In the genomic region with DNA sequence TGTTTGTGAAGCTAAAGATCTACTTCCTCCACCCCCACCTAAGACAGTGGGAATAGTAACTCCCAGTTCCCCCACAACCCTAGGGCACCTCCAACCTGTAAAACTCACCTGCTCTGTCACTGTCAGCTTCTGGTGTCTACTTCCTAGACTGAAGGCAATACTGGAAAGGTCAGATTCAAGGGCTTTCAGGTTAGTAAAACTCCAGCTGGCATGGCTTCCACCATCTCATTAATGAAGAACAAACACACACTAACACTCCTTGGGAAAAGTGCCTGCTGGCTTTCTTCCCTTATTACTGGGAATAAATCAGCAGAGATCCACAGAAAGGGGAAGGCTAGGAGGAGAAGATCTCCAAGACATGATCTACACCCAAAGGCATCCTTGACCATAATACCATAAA, we compare ENCODE assay signal across 29 cellular contexts.
DNase-seq lines count a peak whose midpoint lies in the region; ATAC-seq and TF ChIP-seq lines count a peak whose summit lies in the region.
"Had no signal": no experiment of that assay in that cellular context is flagged by ENCODE, and none has a peak within 500 bp of the region (broad histone marks: within the 10 kb centered on the region; RNA-seq: fewer than 3 reads in every experiment).

No MANE protein-coding gene starts in this region.

- H3K36me3 ChIP-seq in suprapubic skin, result no peaks in the 10 kb centered on the region
- no peaks in the 10 kb centered on the region for H3K36me3 ChIP-seq in heart right ventricle
- no peaks in the 10 kb centered on the region for H3K36me3 ChIP-seq in vagina
- H3K36me3 ChIP-seq: adrenal gland, right atrium auricular region, spleen had no signal

- DNase-seq in NCI-H2196 (lab: John Stamatoyannopoulos, UW; ENCODE audit: unreplicated experiment) (peak; percentile 4), NCI-H2196 treated with DMSO at 0.1 percent for 48 hours (lab: John Stamatoyannopoulos, UW; ENCODE audit: unreplicated experiment) (no peak), NCI-H2029 treated with DMSO at 0.1 percent for 48 hours (lab: John Stamatoyannopoulos, UW) (peak; percentile 68), suprapubic skin (ENCODE audit: low spot score in 2 of 2) (no peak), heart right ventricle (no peak), vagina (ENCODE audit: extremely low spot score in 2 of 2) (no peak), mesenteric fat pad (ENCODE audit: low spot score) (no peak)
- DNase-seq: activated CD4-positive, alpha-beta T cell treated with anti-CD3 and anti-CD28 coated beads for 4 hours; activated naive CD4-positive, alpha-beta T cell treated with Interleukin-2 at 50 U/mL for 16 hours; activated T-cell treated with anti-CD3 and anti-CD28 coated beads, Interleukin-2, amount 50 U/mL, for 72 hours; adrenal gland; CD8-positive, alpha-beta memory T cell; effector memory CD8-positive, alpha-beta T cell; foreskin fibroblast; H9; IMR-90; left cardiac atrium; midbrain; natural killer cell; NCI-H1436 treated with DMSO at 0.1 percent for 48 hours; SK-N-SH; spleen; stimulated activated CD4-positive, alpha-beta T cell treated with anti-CD3 and anti-CD28 coated beads, Interleukin-2, amount 100 ng/mL, for 48 hours; T-helper 17 cell had no signal

- intact Hi-C loops in heart right ventricle (cut with DNase I) (no loop called here), vagina (cut with DNase I) (no loop called here)

- peak overlapping the region; percentile 89 for H3K27ac ChIP-seq in VCaP
- peak overlapping the region; percentile 72 for H3K27ac ChIP-seq in suprapubic skin
- no peak overlapping the region for H3K27ac ChIP-seq in heart right ventricle
- H3K27ac ChIP-seq in vagina, result no peak overlapping the region
- H3K27ac ChIP-seq: A549, adrenal gland, right atrium auricular region, RWPE1, spleen had no signal

- TF ChIP-seq CTCF in VCaP (conservative IDR thresholded peaks at IDR 0.05) (no peak), suprapubic skin (IDR thresholded peaks at IDR 0.05) (no peak), heart right ventricle (IDR thresholded peaks at IDR 0.05) (no peak), vagina (IDR thresholded peaks at IDR 0.05) (no peak)

- H3K4me3 ChIP-seq in suprapubic skin (no peak overlapping the region), heart right ventricle (no peak overlapping the region), vagina (no peak overlapping the region)
- H3K4me3 ChIP-seq: A549, adrenal gland, right atrium auricular region, spleen had no signal

- H3K27me3 ChIP-seq in suprapubic skin, result no peaks in the 10 kb centered on the region
- peaks cover 0 to 76% (median 54%) of the 10 kb centered on the region in 7 donors for H3K27me3 ChIP-seq in heart right ventricle
- H3K27me3 ChIP-seq in vagina, result no peaks in the 10 kb centered on the region
- H3K27me3 ChIP-seq: right atrium auricular region had no signal

- H3K9me3 ChIP-seq in suprapubic skin (no peaks in the 10 kb centered on the region), heart right ventricle (peaks cover 0 to 8% (median 0%) of the 10 kb centered on the region in 11 donors), vagina (no peaks in the 10 kb centered on the region)
- H3K9me3 ChIP-seq: adrenal gland, right atrium auricular region, SK-N-SH had no signal

- H3K4me1 ChIP-seq in suprapubic skin, result peaks cover 43% of the 10 kb centered on the region
- H3K4me1 ChIP-seq in heart right ventricle, result peaks cover 0 to 15% (median 11%) of the 10 kb centered on the region in 9 donors
- H3K4me1 ChIP-seq in vagina, result peaks cover 23% of the 10 kb centered on the region
- H3K4me1 ChIP-seq: spleen had no signal

- ATAC-seq in heart right ventricle, result no peak
- ATAC-seq: A549; activated T-cell treated with anti-CD3 and anti-CD28 coated beads, Interleukin-2, amount 50 U/mL, for 72 hours; effector memory CD8-positive, alpha-beta T cell; left cardiac atrium; stimulated activated effector memory CD8-positive, alpha-beta T cell treated with anti-CD3 and anti-CD28 coated beads, Interleukin-12 subunit alpha, Interleukin-12 subunit beta, amount 100 ng/mL, for 72 hours; T-helper 17 cell had no signal

- TF ChIP-seq POLR2A in suprapubic skin (IDR thresholded peaks at IDR 0.05) (no peak), vagina (IDR thresholded peaks at IDR 0.05) (no peak)

- no peak for TF ChIP-seq EP300 in suprapubic skin (IDR thresholded peaks at IDR 0.05)

Comparison
In these comparisons a context has a peak if more than half of its experiments do, and no peak if none do; other contexts are left out.
1. DNase-seq: peak in NCI-H2196 (single experiment) and NCI-H2029 treated with DMSO at 0.1 percent for 48 hours (single experiment); none in NCI-H2196 treated with DMSO at 0.1 percent for 48 hours (single experiment), suprapubic skin (0 of 2), heart right ventricle (0 of 2), vagina (0 of 2) and mesenteric fat pad (single experiment).
2. H3K27ac ChIP-seq: peak in VCaP (single experiment) and suprapubic skin (single experiment); none in heart right ventricle (0 of 10) and vagina (single experiment).